ENCODE assay signal across 1 cellular context in the genomic region with DNA sequence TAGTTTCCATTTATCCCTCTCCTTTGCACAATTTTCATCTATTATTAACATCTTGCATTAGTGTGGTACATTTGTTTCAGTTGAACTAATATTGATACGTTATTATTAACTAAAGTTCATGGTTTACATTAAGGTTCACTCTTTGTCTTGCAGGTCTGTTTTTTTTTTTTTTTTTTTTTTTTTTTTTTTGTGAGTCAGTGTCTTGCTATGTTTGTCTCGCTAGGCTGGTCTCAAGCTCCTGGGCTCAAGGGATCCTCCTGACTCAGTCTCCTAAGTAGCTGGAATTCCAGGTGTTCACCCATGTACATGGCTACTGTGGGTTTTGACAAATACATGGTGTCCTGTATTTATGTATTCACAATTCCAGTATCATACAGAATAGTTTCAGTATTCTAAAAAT.
TF ChIP-seq lines count a peak whose summit lies in the region.

No MANE protein-coding gene starts in this region.

TF ChIP-seq in HCT116, 20 proteins besides CTCF, POLR2A, EP300 and RAD21:
- peak; percentile 60 for TF ChIP-seq FOSL1 (IDR thresholded peaks at IDR 0.05; ENCODE audit: low read depth)
- TF ChIP-seq, protein P1, sequence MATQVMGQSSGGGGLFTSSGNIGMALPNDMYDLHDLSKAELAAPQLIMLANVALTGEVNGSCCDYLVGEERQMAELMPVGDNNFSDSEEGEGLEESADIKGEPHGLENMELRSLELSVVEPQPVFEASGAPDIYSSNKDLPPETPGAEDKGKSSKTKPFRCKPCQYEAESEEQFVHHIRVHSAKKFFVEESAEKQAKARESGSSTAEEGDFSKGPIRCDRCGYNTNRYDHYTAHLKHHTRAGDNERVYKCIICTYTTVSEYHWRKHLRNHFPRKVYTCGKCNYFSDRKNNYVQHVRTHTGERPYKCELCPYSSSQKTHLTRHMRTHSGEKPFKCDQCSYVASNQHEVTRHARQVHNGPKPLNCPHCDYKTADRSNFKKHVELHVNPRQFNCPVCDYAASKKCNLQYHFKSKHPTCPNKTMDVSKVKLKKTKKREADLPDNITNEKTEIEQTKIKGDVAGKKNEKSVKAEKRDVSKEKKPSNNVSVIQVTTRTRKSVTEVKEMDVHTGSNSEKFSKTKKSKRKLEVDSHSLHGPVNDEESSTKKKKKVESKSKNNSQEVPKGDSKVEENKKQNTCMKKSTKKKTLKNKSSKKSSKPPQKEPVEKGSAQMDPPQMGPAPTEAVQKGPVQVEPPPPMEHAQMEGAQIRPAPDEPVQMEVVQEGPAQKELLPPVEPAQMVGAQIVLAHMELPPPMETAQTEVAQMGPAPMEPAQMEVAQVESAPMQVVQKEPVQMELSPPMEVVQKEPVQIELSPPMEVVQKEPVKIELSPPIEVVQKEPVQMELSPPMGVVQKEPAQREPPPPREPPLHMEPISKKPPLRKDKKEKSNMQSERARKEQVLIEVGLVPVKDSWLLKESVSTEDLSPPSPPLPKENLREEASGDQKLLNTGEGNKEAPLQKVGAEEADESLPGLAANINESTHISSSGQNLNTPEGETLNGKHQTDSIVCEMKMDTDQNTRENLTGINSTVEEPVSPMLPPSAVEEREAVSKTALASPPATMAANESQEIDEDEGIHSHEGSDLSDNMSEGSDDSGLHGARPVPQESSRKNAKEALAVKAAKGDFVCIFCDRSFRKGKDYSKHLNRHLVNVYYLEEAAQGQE (IDR thresholded peaks at IDR 0.05; ENCODE audit: low read depth), result no peak
- peak; percentile 55; the same call in 1 of the 2 replicates for TF ChIP-seq JUND (IDR thresholded peaks at IDR 0.05)
- no peak for TF ChIP-seq SRF (IDR thresholded peaks at IDR 0.05; ENCODE audit: low read depth)
- TF ChIP-seq POLR2AphosphoS5 (IDR thresholded peaks at IDR 0.05; ENCODE audit: low read depth, low read length), result no peak
- TF ChIP-seq SP1 (IDR thresholded peaks at IDR 0.05; ENCODE audit: low read depth), result peak; percentile 30; the same call in 1 of the 2 replicates
TF ChIP-seq in HCT116: peak in this region for 3.
